ENCODE assay signal across 7 cellular contexts in genomic region chr11:6606471-6607189, GRCh38. TPM values are rescaled to one million over a fixed set of nuclear protein-coding genes. Genes with fewer than 3 reads are reported as not detected.
DNase-seq lines count a peak whose midpoint lies in the region; ATAC-seq and TF ChIP-seq lines count a peak whose summit lies in the region.

No MANE protein-coding gene starts in this region.

- no peaks in the 10 kb centered on the region for H3K9me3 ChIP-seq in IMR-90 (ENCODE audit: control insufficient read depth, insufficient read depth, low read length)

- H3K36me3 ChIP-seq in IMR-90 (ENCODE audit: control insufficient read depth, insufficient read depth, low read length) (peaks cover 42% of the 10 kb centered on the region), kidney epithelial cell (ENCODE audit: control insufficient read depth, insufficient read depth, low read length) (peaks cover 6% of the 10 kb centered on the region)

- H3K4me1 ChIP-seq in IMR-90 (ENCODE audit: control insufficient read depth, insufficient read depth, low read length), result peaks cover 34% of the 10 kb centered on the region

- peak overlapping the region; percentile 90 for H3K9ac ChIP-seq in IMR-90 (ENCODE audit: low read depth, low read length)

- peak overlapping the region; percentile 99 for H3K4ac ChIP-seq in IMR-90 (ENCODE audit: low read depth, low read length)

- H4K5ac ChIP-seq in IMR-90 (ENCODE audit: low read depth, low read length), result peak overlapping the region; percentile 89

- peak overlapping the region; percentile 91 for H4K91ac ChIP-seq in IMR-90 (ENCODE audit: insufficient read depth, low read depth, low read length)

- H3K27ac ChIP-seq in IMR-90 (ENCODE audit: insufficient read depth, low read length) (peak overlapping the region; percentile 99), cingulate gyrus (ENCODE audit: low read depth, low read length) (peak overlapping the region; percentile 92)

- peaks cover 33% of the 10 kb centered on the region for H3K9me1 ChIP-seq in IMR-90 (ENCODE audit: insufficient read depth, low read length)

- peak; percentile 1; the same call in 1 of the 2 replicates for TF ChIP-seq RAD21 in IMR-90 (IDR thresholded peaks at IDR 0.05; ENCODE audit: low read length)

- peak overlapping the region; percentile 95 for H2AK9ac ChIP-seq in IMR-90 (replicated peaks; ENCODE audit: low read depth, low read length, poor library complexity)

- POLR2A ChIA-PET in IMR-90 (lab: Charles Lee; ENCODE audit: unreplicated experiment), result interaction anchor here (0.8 to 1.3 kb wide), 4 partner anchors 10 to 89 kb away, joined by 4 to 5 read pairs (median 4); partner anchors contain the start of gene MRPL17

- BruUV-seq in IMR-90 (replicated peaks; lab: Mats Ljungman, UMichigan), result no TSS peak

- peak overlapping the region; percentile 93 to 94 for H4K8ac ChIP-seq in IMR-90 (ENCODE audit: low read depth in 2 of 2, low read length in 2 of 2)

- H3K23ac ChIP-seq in IMR-90 (ENCODE audit: low read depth, low read length), result peak overlapping the region; percentile 97

- peak overlapping the region; percentile 93 for H3K14ac ChIP-seq in IMR-90 (replicated peaks; ENCODE audit: low read depth, low read length)

- peak overlapping the region; percentile 97 for H2AK5ac ChIP-seq in IMR-90 (ENCODE audit: low read depth, low read length)

- ATAC-seq in GM21717 (IDR thresholded peaks at IDR 0.05; ENCODE audit: unreplicated experiment) (peak; percentile 29), IMR-90 (ENCODE audit: low read depth) (peak; percentile 66)

- H3K4me2 ChIP-seq in IMR-90 (ENCODE audit: low read depth, low read length), result peak overlapping the region; percentile 68

- peak; percentile 88 for DNase-seq in GM10266 (ENCODE audit: extremely low spot score)
- DNase-seq in IMR-90, result peak; percentile 95
- DNase-seq in SW480 (ENCODE audit: low spot score), result peak; percentile 96
- DNase-seq in kidney epithelial cell (ENCODE audit: low read depth), result peak; percentile 97
- peak; percentile 75 for DNase-seq in stimulated activated CD4-positive, alpha-beta T cell treated with anti-CD3 and anti-CD28 coated beads, Interleukin-15, amount 100 ng/mL, for 24 hours

- CTCF ChIA-PET in IMR-90 (lab: Yijun Ruan, JAX), result interaction anchor here (0.7 kb wide), 1 partner anchor 76 kb away, joined by 4 read pairs; no protein-coding TSS in a partner anchor

- no peak for TF ChIP-seq POLR2A in IMR-90 (IDR thresholded peaks at IDR 0.05; ENCODE audit: low read depth, low read length)

- peaks cover 8% of the 10 kb centered on the region; the same call in 1 of the 2 replicates for H4K20me1 ChIP-seq in IMR-90 (ENCODE audit: insufficient read depth, low read length)

- intact Hi-C loops in IMR-90 (cut with micrococcal nuclease), result no loop called here

- H2AFZ ChIP-seq in IMR-90 (replicated peaks; ENCODE audit: low read length, poor library complexity), result peak overlapping the region; percentile 24

- H3K56ac ChIP-seq in IMR-90 (ENCODE audit: extremely low read depth, insufficient read depth, low read length), result peak overlapping the region; percentile 91

- H2BK120ac ChIP-seq in IMR-90 (ENCODE audit: low read depth, low read length), result peak overlapping the region; percentile 87

- WGBS in IMR-90 (ENCODE audit: extremely low coverage in 2 of 2, insufficient read length in 1 of 2), 2 experiments, result 30% methylated on average over 2 of the region's 11 CpGs; no CpG with 5 or more reads in 1 of the 2 experiments

- in situ Hi-C loops in IMR-90 (cut with MboI; ENCODE audit: low sequenced_read_pairs), result no loop called here

- H3K27me3 ChIP-seq in IMR-90 (ENCODE audit: control insufficient read depth, insufficient read depth, low read length), result no peaks in the 10 kb centered on the region
- no peaks in the 10 kb centered on the region for H3K27me3 ChIP-seq in kidney epithelial cell (ENCODE audit: control insufficient read depth, insufficient read depth, low read length)

- TF ChIP-seq CTCF in GM10266 (IDR thresholded peaks at IDR 0.05; ENCODE audit: control insufficient read depth, insufficient read depth, low read depth, missing control alignments), result no peak
- no peak for TF ChIP-seq CTCF in IMR-90 (conservative IDR thresholded peaks at IDR 0.05; ENCODE audit: low read depth, low read length)
- no peak for TF ChIP-seq CTCF in kidney epithelial cell (IDR thresholded peaks at IDR 0.05; ENCODE audit: insufficient read depth, low read length, poor library complexity, severe bottlenecking)

- H3K4me3 ChIP-seq in IMR-90 (ENCODE audit: insufficient read depth, low read depth, low read length) (0 out of 2 replicates have a peak overlapping the region, but pooled peaks have one; percentile 0), kidney epithelial cell (ENCODE audit: low read depth, low read length) (no peak overlapping the region)

- H3K18ac ChIP-seq in IMR-90 (ENCODE audit: low read depth, low read length), result peak overlapping the region; percentile 82

- H3K79me1 ChIP-seq in IMR-90 (ENCODE audit: low read depth in 1 of 2, low read length in 2 of 2), result peaks cover 31 to 76% of the 10 kb centered on the region in 2 experiments

- H2BK15ac ChIP-seq in IMR-90 (ENCODE audit: low read depth, low read length), result peak overlapping the region; percentile 81; the same call in 2 of the 3 replicates

- dilution Hi-C loops in IMR-90 (cut with HindIII; ENCODE audit: low sequenced_read_pairs, unreplicated experiment), result no loop called here

- peak overlapping the region; percentile 85 for H2BK20ac ChIP-seq in IMR-90 (ENCODE audit: low read depth, low read length)

- H2BK5ac ChIP-seq in IMR-90 (ENCODE audit: low read depth, low read length, poor library complexity, severe bottlenecking), result peak overlapping the region; percentile 96

TF ChIP-seq in IMR-90, 13 proteins besides CTCF, POLR2A, EP300 and RAD21:
- peak; percentile 57; the same call in 1 of the 2 replicates for TF ChIP-seq MXI1 (IDR thresholded peaks at IDR 0.05; ENCODE audit: borderline replicate concordance, low read depth, low read length)
- 0 out of 2 replicates have a peak, but pooled peaks have one; percentile 27 for TF ChIP-seq MAZ (IDR thresholded peaks at IDR 0.05; ENCODE audit: borderline replicate concordance, low read depth, low read length)
- TF ChIP-seq ELK1 (IDR thresholded peaks at IDR 0.05; ENCODE audit: borderline replicate concordance, low read depth, low read length), result no peak
- no peak for TF ChIP-seq BHLHE40 (IDR thresholded peaks at IDR 0.05; ENCODE audit: low read depth, low read length)
- TF ChIP-seq CHD1 (IDR thresholded peaks at IDR 0.05; ENCODE audit: low read depth, low read length), result no peak
- no peak for TF ChIP-seq USF2 (IDR thresholded peaks at IDR 0.05; ENCODE audit: low read depth, low read length)
- TF ChIP-seq FOS (IDR thresholded peaks at IDR 0.05; ENCODE audit: low read depth, low read length), result no peak

RNA-seq across cellular contexts. Expression of gene ILK, which starts 3.1 kb away (rescaled TPM):
- total RNA-seq in IMR-90 (2012; rRNA removed) (272 and 339 TPM in 2 replicates), kidney epithelial cell (154 and 156 TPM in 2 replicates)
- 367 and 389 TPM in 2 replicates for polyA plus RNA-seq in IMR-90 (2012; rRNA removed)
- 266 and 365 TPM in 2 replicates for polyA plus RNA-seq in IMR-90 (2012; cell fraction: cytosol; rRNA removed)
- polyA plus RNA-seq in IMR-90 (2012; cell fraction: nucleus; rRNA removed; ENCODE audit: low replicate concordance), result 346 and 590 TPM in 2 replicates

RNA-seq across cellular contexts. Expression of gene RRP8, which starts 3.2 kb away (rescaled TPM):
- total RNA-seq in IMR-90 (2012; rRNA removed), result 11.1 and 11.5 TPM in 2 replicates
- polyA plus RNA-seq in IMR-90 (2012; rRNA removed), result 9.0 and 10.8 TPM in 2 replicates
- polyA plus RNA-seq in IMR-90 (2012; cell fraction: cytosol; rRNA removed), result 2.5 and 3.4 TPM in 2 replicates
- polyA plus RNA-seq in IMR-90 (2012; cell fraction: nucleus; rRNA removed; ENCODE audit: low replicate concordance), result 6.7 and 14.2 TPM in 2 replicates
- total RNA-seq in kidney epithelial cell, result 13.7 and 26.4 TPM in 2 replicates

RNA-seq across cellular contexts. Expression of gene TAF10, which starts 5.4 kb away (rescaled TPM):
- total RNA-seq in IMR-90 (2012; rRNA removed) (18.6 and 24.4 TPM in 2 replicates), kidney epithelial cell (57.2 and 66.1 TPM in 2 replicates)
- polyA plus RNA-seq in IMR-90 (2012; rRNA removed), result 132 and 180 TPM in 2 replicates
- 73.3 and 76.1 TPM in 2 replicates for polyA plus RNA-seq in IMR-90 (2012; cell fraction: cytosol; rRNA removed)
- polyA plus RNA-seq in IMR-90 (2012; cell fraction: nucleus; rRNA removed; ENCODE audit: low replicate concordance), result 71.9 and 78.4 TPM in 2 replicates

RNA-seq across cellular contexts. Expression of gene TPP1, which starts 12.6 kb away (rescaled TPM):
- total RNA-seq in IMR-90 (2012; rRNA removed), result 16.7 and 33.5 TPM in 2 replicates
- 66.2 and 108 TPM in 2 replicates for polyA plus RNA-seq in IMR-90 (2012; rRNA removed)
- polyA plus RNA-seq in IMR-90 (2012; cell fraction: cytosol; rRNA removed), result 41.8 and 75.0 TPM in 2 replicates
- polyA plus RNA-seq in IMR-90 (2012; cell fraction: nucleus; rRNA removed; ENCODE audit: low replicate concordance), result 76.6 and 101 TPM in 2 replicates
- 72.4 and 77.7 TPM in 2 replicates for total RNA-seq in kidney epithelial cell

RNA-seq across cellular contexts. Expression of gene DCHS1, which starts 49.0 kb away (rescaled TPM):
- total RNA-seq in IMR-90 (2012; rRNA removed) (1.4 and 1.7 TPM in 2 replicates), kidney epithelial cell (15.5 and 20.7 TPM in 2 replicates)
- 3.3 and 3.8 TPM in 2 replicates for polyA plus RNA-seq in IMR-90 (2012; rRNA removed)
- 2.0 and 3.8 TPM in 2 replicates for polyA plus RNA-seq in IMR-90 (2012; cell fraction: cytosol; rRNA removed)
- polyA plus RNA-seq in IMR-90 (2012; cell fraction: nucleus; rRNA removed; ENCODE audit: low replicate concordance), result 6.7 and 13.0 TPM in 2 replicates
